ENCODE assay signal across 9 cellular contexts in genomic region chr4:118076958-118077766, GRCh38. TPM values are rescaled to one million over a fixed set of nuclear protein-coding genes. Genes with fewer than 3 reads are reported as not detected.
DNase-seq lines count a peak whose midpoint lies in the region; ATAC-seq, FAIRE-seq and TF ChIP-seq lines count a peak whose summit lies in the region.
"Had no signal": no experiment of that assay in that cellular context is flagged by ENCODE, and none has a peak within 500 bp of the region (broad histone marks: within the 10 kb centered on the region; RNA-seq: fewer than 3 reads in every experiment).

No MANE protein-coding gene starts in this region.

- peaks cover 0 to 16% (median 0%) of the 10 kb centered on the region in 3 donors for H3K9me3 ChIP-seq in gastroesophageal sphincter

- intact Hi-C loops in left colon (cut with DNase I, micrococcal nuclease) = no loop called here

- WGBS in gastroesophageal sphincter (ENCODE audit: low coverage in 1 of 2), 2 donors = 60% methylated on average over 1 of the region's 8 CpGs; no CpG with 5 or more reads in 1 of the 2 donors

- TF ChIP-seq POLR2A in gastroesophageal sphincter (IDR thresholded peaks at IDR 0.05) = no peak

- H3K4me1 ChIP-seq in gastroesophageal sphincter = no peaks in the 10 kb centered on the region

- no peak overlapping the region for H3K4me3 ChIP-seq in gastroesophageal sphincter

- H3K27me3 ChIP-seq in gastroesophageal sphincter = no peaks in the 10 kb centered on the region

- no peak for TF ChIP-seq EP300 in gastroesophageal sphincter (IDR thresholded peaks at IDR 0.05)

- TF ChIP-seq CTCF in D721Med (IDR thresholded peaks at IDR 0.05; ENCODE audit: insufficient read depth, missing control alignments) = peak; percentile 60
- no peak for TF ChIP-seq CTCF in gastroesophageal sphincter (IDR thresholded peaks at IDR 0.05)

- H3K27ac ChIP-seq in gastroesophageal sphincter = no peak overlapping the region

- no peak for DNase-seq in D721Med (ENCODE audit: insufficient read length, low spot score)
- DNase-seq in SW480 (ENCODE audit: low spot score) = peak; percentile 0
- peak in 1 of 2 donors; percentile 19 for DNase-seq in left colon
- DNase-seq in NCI-H2227 treated with DMSO at 0.1 percent for 48 hours (lab: John Stamatoyannopoulos, UW) = no peak

- H3K36me3 ChIP-seq in gastroesophageal sphincter = no peaks in the 10 kb centered on the region

- peak; percentile 90 for ATAC-seq in GM18867 (IDR thresholded peaks at IDR 0.05; ENCODE audit: unreplicated experiment)
- peak; percentile 88 for ATAC-seq in HG03378 (IDR thresholded peaks at IDR 0.05; ENCODE audit: unreplicated experiment)
- ATAC-seq in left colon = peak; percentile 61
- no peak for ATAC-seq in HG03139 (IDR thresholded peaks at IDR 0.05; ENCODE audit: unreplicated experiment)
- no peak for ATAC-seq in gastroesophageal sphincter

- FAIRE-seq in D721Med (lab: Jason Lieb, UNC) = no peak
- FAIRE-seq: TTC549 had no signal

RNA-seq across cellular contexts. Expression of gene NDST3, which starts 42.9 kb away (rescaled TPM):
- total RNA-seq in left colon = under 1 TPM; 0.09 to 0.25 TPM
- under 1 TPM in 1 of 4 donors, not detected in 3; 0.13 TPM for total RNA-seq in gastroesophageal sphincter

Comparison
In these comparisons a context has a peak if more than half of its experiments do, and no peak if none do; other contexts are left out.
1. ATAC-seq: peak in GM18867 (single experiment), HG03378 (single experiment) and left colon (single experiment); none in HG03139 (single experiment) and gastroesophageal sphincter (single experiment).